9 cellular contexts compared by ENCODE assay signal in the genomic region with DNA sequence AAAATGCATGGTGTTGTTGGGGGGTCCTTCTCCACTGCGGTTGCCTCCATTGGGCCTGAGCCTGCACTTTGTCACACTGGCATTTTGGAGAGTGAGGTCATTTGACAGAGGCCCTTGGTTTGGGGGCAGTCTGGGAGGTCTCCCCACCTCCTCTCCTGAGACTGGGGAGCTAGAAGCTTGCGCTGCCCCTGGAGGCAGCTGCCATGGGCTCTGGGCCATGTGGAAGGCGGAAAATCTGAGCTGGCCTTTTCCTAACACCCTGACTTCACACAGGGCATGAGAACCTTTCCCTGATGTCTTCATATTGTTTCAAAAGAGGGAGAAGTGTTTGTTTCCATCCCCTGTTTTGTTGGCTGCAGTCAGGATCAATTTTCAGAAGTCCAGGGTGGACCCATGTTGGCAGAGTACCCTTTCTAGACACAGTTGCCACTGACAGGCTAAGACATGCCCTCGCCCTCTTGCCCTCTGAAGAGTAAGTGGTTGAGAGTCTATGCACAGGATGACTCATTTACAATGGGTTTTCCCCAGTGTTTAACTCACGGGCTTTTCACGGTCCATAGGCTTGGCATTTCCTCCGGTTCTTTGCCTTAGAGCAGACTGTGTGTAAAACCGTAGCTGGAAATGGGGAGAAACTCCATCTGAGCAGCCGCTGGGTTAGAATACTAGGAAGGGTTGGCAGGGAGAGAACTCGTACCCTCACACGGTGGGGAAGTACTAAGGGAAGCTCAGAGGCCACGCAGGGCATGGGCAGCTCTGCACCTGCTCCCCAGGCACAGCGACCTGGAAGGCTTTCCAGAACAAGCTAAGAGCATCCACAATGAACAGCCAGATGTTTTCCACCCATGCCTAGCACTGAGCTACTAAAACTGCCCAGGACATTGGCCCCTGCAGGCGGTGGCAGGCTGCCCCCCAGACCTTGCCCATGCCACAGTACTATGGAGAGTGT.
A peak's percentile ranks its signal among the peaks of the same experiment; 100 is the strongest.
DNase-seq lines count a peak whose midpoint lies in the region; ATAC-seq and TF ChIP-seq lines count a peak whose summit lies in the region.
"Had no signal": no experiment of that assay in that cellular context is flagged by ENCODE, and none has a peak within 500 bp of the region (broad histone marks: within the 10 kb centered on the region; RNA-seq: fewer than 3 reads in every experiment).

No MANE protein-coding gene starts in this region.

- H3K4me1 Mint-ChIP-seq in naive B cell = peaks cover 4 to 27% (median 9%) of the 10 kb centered on the region in 3 donors

- in situ Hi-C loops in HAP-1 (cut with MboI; ENCODE audit: low sequenced_read_pairs) = no loop called here
- in situ Hi-C loops in GM13977 (cut with MboI; ENCODE audit: low pct_unique_long_range_greater_than_20kb, low sequenced_read_pairs, unreplicated experiment) = no loop called here

- H3K27me3 Mint-ChIP-seq in naive B cell = peaks cover 0 to 6% (median 4%) of the 10 kb centered on the region in 3 donors

- peak overlapping the region in 4 of 6 donors; percentile 31 to 92 (median 67) for H3K27ac Mint-ChIP-seq in naive B cell

- H3K4me3 ChIP-seq in HAP-1 = no peak overlapping the region
- H3K4me3 ChIP-seq in upper lobe of right lung = no peak overlapping the region
- H3K4me3 ChIP-seq: K562 had no signal

- peaks cover 2 to 7% of the 10 kb centered on the region in 2 donors for H3K36me3 Mint-ChIP-seq in naive B cell

- intact Hi-C loops in upper lobe of right lung (cut with DNase I) = no loop called here

- DNase-seq in RPMI7951 (ENCODE audit: low read depth) (peak; percentile 73), naive B cell (peak; percentile 14), HAP-1 (ENCODE audit: low spot score in 2 of 2) (no peak), upper lobe of right lung (no peak), GM13977 (ENCODE audit: low spot score) (no peak)
- DNase-seq in central memory CD4-positive, alpha-beta T cell = no peak

- H3K9me3 Mint-ChIP-seq in naive B cell = peaks cover 0 to 4% (median 2%) of the 10 kb centered on the region in 7 donors

- H3K4me1 ChIP-seq in HAP-1 = no peaks in the 10 kb centered on the region
- H3K4me1 ChIP-seq in upper lobe of right lung = no peaks in the 10 kb centered on the region

- H3K27ac ChIP-seq in upper lobe of right lung = no peak overlapping the region

- H3K9me3 ChIP-seq in HAP-1 = no peaks in the 10 kb centered on the region
- no peaks in the 10 kb centered on the region for H3K9me3 ChIP-seq in upper lobe of right lung

- TF ChIP-seq CTCF in upper lobe of right lung (IDR thresholded peaks at IDR 0.05) (no peak), GM13977 (IDR thresholded peaks at IDR 0.05; ENCODE audit: extremely low read depth, insufficient read depth, missing control alignments) (no peak)

- peak overlapping the region in 3 of 8 donors; percentile 16 to 70 (median 36) for H3K4me3 Mint-ChIP-seq in naive B cell

- peak; percentile 78 for ATAC-seq in GM19043 (IDR thresholded peaks at IDR 0.05; ENCODE audit: low read depth, unreplicated experiment)
- peak; percentile 71 for ATAC-seq in HG02943 (IDR thresholded peaks at IDR 0.05; ENCODE audit: low read depth, unreplicated experiment)
- peak; percentile 81 to 83 for ATAC-seq in naive B cell (ENCODE audit: low read depth in 2 of 2)
- ATAC-seq in upper lobe of right lung = no peak
- ATAC-seq: K562 had no signal

- H3K27me3 ChIP-seq in HAP-1 (ENCODE audit: low read depth) (no peaks in the 10 kb centered on the region), upper lobe of right lung (no peaks in the 10 kb centered on the region)

- H3K36me3 ChIP-seq in HAP-1 (replicated peaks) = no peaks in the 10 kb centered on the region
- no peaks in the 10 kb centered on the region for H3K36me3 ChIP-seq in upper lobe of right lung

Comparison
In these comparisons a context has a peak if more than half of its experiments do, and no peak if none do; other contexts are left out.
1. DNase-seq: peak in RPMI7951 (single experiment) and naive B cell (single experiment); none in HAP-1 (0 of 2), central memory CD4-positive, alpha-beta T cell (single experiment), upper lobe of right lung (single experiment) and GM13977 (single experiment).